8 cellular contexts compared by ENCODE assay signal in genomic region chr11:69718147-69718546, GRCh38. TPM values are rescaled to one million over a fixed set of nuclear protein-coding genes. Genes with fewer than 3 reads are reported as not detected.
DNase-seq lines count a peak whose midpoint lies in the region; ATAC-seq, FAIRE-seq and TF ChIP-seq lines count a peak whose summit lies in the region.

No MANE protein-coding gene starts in this region.

- WGBS in SK-N-SH (ENCODE audit: low lambda C conversion rate): 22% methylated on average over 3 of the region's 13 CpGs

- FAIRE-seq in HTR-8/SVneo (lab: Jason Lieb, UNC): peak; percentile 23

- H3K4me1 ChIP-seq in DOHH2 (ENCODE audit: control insufficient read depth, low read length) (peaks cover 4% of the 10 kb centered on the region), SK-N-SH (ENCODE audit: control insufficient read depth in 1 of 2, insufficient read depth in 2 of 2, low read depth in 1 of 2, low read length in 1 of 2) (no peaks in the 10 kb centered on the region; a peak in 1 of 4 replicates)

- CTCF ChIA-PET in SK-N-SH (lab: Yijun Ruan, JAX): interaction anchor here (1.0 to 3.8 kb wide), 10 partner anchors 9 to 478 kb away, joined by 3 to 23 read pairs (median 4); partner anchors contain the start of gene FGF19

- no peak overlapping the region for H2AFZ ChIP-seq in SK-N-SH (ENCODE audit: low read depth)

- H3K27ac ChIP-seq in DOHH2 (ENCODE audit: low read depth, low read length): no peak overlapping the region
- no peak overlapping the region for H3K27ac ChIP-seq in SK-N-SH (ENCODE audit: low read depth in 2 of 2, low read length in 1 of 2)

- H3K9me2 ChIP-seq in DOHH2 (replicated peaks; ENCODE audit: control insufficient read depth, low read length) (no peaks in the 10 kb centered on the region), SK-N-SH (no peaks in the 10 kb centered on the region)

- POLR2A ChIA-PET in SK-N-SH (lab: Yijun Ruan, JAX): no interaction called here

- no peak for TF ChIP-seq EP300 in SK-N-SH (IDR thresholded peaks at IDR 0.05; ENCODE audit: borderline replicate concordance in 1 of 2, low read depth in 1 of 2, low read length in 1 of 2)

- peak; percentile 39 for TF ChIP-seq RAD21 in SK-N-SH (IDR thresholded peaks at IDR 0.05; ENCODE audit: low read length)

- TF ChIP-seq CTCF in DOHH2 (IDR thresholded peaks at IDR 0.05; ENCODE audit: low read depth, low read length, poor library complexity, severe bottlenecking): peak; percentile 78
- peak; percentile 58 for TF ChIP-seq CTCF in SK-N-SH (IDR thresholded peaks at IDR 0.05)

- H3K9me3 ChIP-seq in DOHH2 (ENCODE audit: control insufficient read depth, insufficient read depth, low read length) (no peaks in the 10 kb centered on the region), SK-N-SH (no peaks in the 10 kb centered on the region)

- H3K4me2 ChIP-seq in DOHH2 (ENCODE audit: low read length) (0 out of 2 replicates have a peak overlapping the region, but pooled peaks have one; percentile 8), SK-N-SH (no peak overlapping the region)

- H3K9ac ChIP-seq in SK-N-SH: no peak overlapping the region

- H3K27me3 ChIP-seq in DOHH2 (ENCODE audit: control insufficient read depth, low read length) (peaks cover 29% of the 10 kb centered on the region), SK-N-SH (ENCODE audit: insufficient read depth) (peaks cover 35% of the 10 kb centered on the region; the same call in 1 of the 2 replicates)

- no peaks in the 10 kb centered on the region for H3K36me3 ChIP-seq in DOHH2 (ENCODE audit: control insufficient read depth, low read length)
- no peaks in the 10 kb centered on the region for H3K36me3 ChIP-seq in SK-N-SH (replicated peaks in 1 of 2; ENCODE audit: control insufficient read depth in 1 of 2, insufficient read depth in 2 of 2, low read length in 1 of 2)

- ATAC-seq in GM18907 (IDR thresholded peaks at IDR 0.05; ENCODE audit: unreplicated experiment) (no peak), HG03442 (IDR thresholded peaks at IDR 0.05; ENCODE audit: unreplicated experiment) (no peak), HG03457 (IDR thresholded peaks at IDR 0.05; ENCODE audit: unreplicated experiment) (no peak)

- peak; percentile 87 for DNase-seq in HTR-8/SVneo (ENCODE audit: insufficient read length, low spot score)
- peak; percentile 73 for DNase-seq in SK-N-SH
- DNase-seq in islet precursor cell: peak; percentile 86
- DNase-seq in ureter (ENCODE audit: low spot score): no peak

- H3F3A ChIP-seq in DOHH2 (ENCODE audit: control insufficient read depth, insufficient read depth) (no peaks in the 10 kb centered on the region), SK-N-SH (replicated peaks; ENCODE audit: insufficient read depth) (no peaks in the 10 kb centered on the region)

- H4K20me1 ChIP-seq in DOHH2 (ENCODE audit: control insufficient read depth, insufficient read depth, low read depth, low read length): 0 out of 2 replicates have a peak, but pooled peaks cover 5% of the 10 kb centered on the region
- H4K20me1 ChIP-seq in SK-N-SH (ENCODE audit: insufficient read depth): no peaks in the 10 kb centered on the region

- no peaks in the 10 kb centered on the region for H3K79me2 ChIP-seq in DOHH2 (ENCODE audit: control insufficient read depth, low read length)
- no peaks in the 10 kb centered on the region for H3K79me2 ChIP-seq in SK-N-SH (ENCODE audit: insufficient read depth)

- no peak overlapping the region for H3K4me3 ChIP-seq in DOHH2 (ENCODE audit: low read length)
- no peak overlapping the region for H3K4me3 ChIP-seq in SK-N-SH (ENCODE audit: low read depth in 2 of 2, low read length in 1 of 2)

TF ChIP-seq in SK-N-SH, 30 proteins besides CTCF, POLR2A, EP300 and RAD21:
- TF ChIP-seq FOSL2 (IDR thresholded peaks at IDR 0.05; ENCODE audit: borderline replicate concordance, low read depth) (no peak), SMC3 (IDR thresholded peaks at IDR 0.05; ENCODE audit: low read depth, low read length) (peak; percentile 28)

RNA-seq across cellular contexts. Expression of gene FGF19, which starts 14.3 kb away (rescaled TPM):
- not detected in 2 replicates for polyA plus RNA-seq in SK-N-SH (2012; rRNA removed)
- polyA plus RNA-seq in SK-N-SH (2012; cell fraction: cytosol; rRNA removed): not detected in 2 replicates
- polyA plus RNA-seq in SK-N-SH (2012; cell fraction: nucleus; rRNA removed): 0.02 TPM in 1 of 2 replicates, not detected in the other
- not detected for total RNA-seq in ureter

RNA-seq across cellular contexts. Expression of gene LTO1, which starts 43.0 kb away (rescaled TPM):
- polyA plus RNA-seq in SK-N-SH (2012; rRNA removed): 30.8 and 33.1 TPM in 2 replicates
- polyA plus RNA-seq in SK-N-SH (2012; cell fraction: cytosol; rRNA removed): 27.2 and 30.5 TPM in 2 replicates
- polyA plus RNA-seq in SK-N-SH (2012; cell fraction: nucleus; rRNA removed): 93.5 and 102 TPM in 2 replicates
- 42.1 TPM for total RNA-seq in ureter

RNA-seq across cellular contexts. Expression of gene FGF4, which starts 57.0 kb away (rescaled TPM):
- not detected in 2 replicates for polyA plus RNA-seq in SK-N-SH (2012; rRNA removed)
- not detected in 2 replicates for polyA plus RNA-seq in SK-N-SH (2012; cell fraction: cytosol; rRNA removed)
- polyA plus RNA-seq in SK-N-SH (2012; cell fraction: nucleus; rRNA removed): not detected in 2 replicates
- not detected for total RNA-seq in ureter
